Comparison of ENCODE assay signal across 22 cellular contexts in genomic region chr11:28038775-28039174, GRCh38.
"Had no signal": no experiment of that assay in that cellular context is flagged by ENCODE, and none has a peak within 500 bp of the region (broad histone marks: within the 10 kb centered on the region; RNA-seq: fewer than 3 reads in every experiment).

No MANE protein-coding gene starts in this region.

- FAIRE-seq: TTC549 had no signal

- DNase-seq: activated CD4-positive, alpha-beta memory T cell treated with anti-CD3 and anti-CD28 coated beads, Interleukin-2, amount 10 ng/mL, durations not matched to agents 7 days and 5 days; activated CD4-positive, alpha-beta T cell treated with anti-CD3 and anti-CD28 coated beads for 36 hours; activated CD4-positive, alpha-beta T cell treated with anti-CD3 and anti-CD28 coated beads, Interleukin-2, amount 50 U/mL, for 1 hour; activated CD8-positive, alpha-beta memory T cell treated with anti-CD3 and anti-CD28 coated beads, Interleukin-2, amount 50 U/mL, for 4 hours; activated naive CD4-positive, alpha-beta T cell treated with anti-CD3 and anti-CD28 coated beads, Interleukin-2, amount 50 U/mL, for 16 hours; activated naive CD8-positive, alpha-beta T cell treated with anti-CD3 and anti-CD28 coated beads, Interleukin-2, amount 10 ng/mL, durations not matched to agents 7 days and 5 days; adrenal gland; anterior cingulate cortex; Kasumi-1; KBM-7; NCI-H1105 treated with DMSO at 0.1 percent for 48 hours; NCI-H1436 treated with DMSO at 0.1 percent for 48 hours; NCI-H187; NCI-H2081; NCI-H446; NCI-H524; T-cell; T-helper 2 cell; T1000; WERI-Rb-1 had no signal

- H3K36me3 ChIP-seq: adrenal gland had no signal

- ATAC-seq: activated CD4-positive, alpha-beta T cell treated with anti-CD3 and anti-CD28 coated beads for 36 hours; T-cell had no signal

- H3K9me3 ChIP-seq: adrenal gland had no signal

- H3K4me1 ChIP-seq: adrenal gland had no signal

- H3K27ac ChIP-seq: adrenal gland, SK-N-MC, WERI-Rb-1 had no signal

- H3K27me3 ChIP-seq: adrenal gland had no signal

- H3K4me3 ChIP-seq: adrenal gland, SK-N-MC had no signal
